ENCODE assay signal across 8 cellular contexts in the genomic region with DNA sequence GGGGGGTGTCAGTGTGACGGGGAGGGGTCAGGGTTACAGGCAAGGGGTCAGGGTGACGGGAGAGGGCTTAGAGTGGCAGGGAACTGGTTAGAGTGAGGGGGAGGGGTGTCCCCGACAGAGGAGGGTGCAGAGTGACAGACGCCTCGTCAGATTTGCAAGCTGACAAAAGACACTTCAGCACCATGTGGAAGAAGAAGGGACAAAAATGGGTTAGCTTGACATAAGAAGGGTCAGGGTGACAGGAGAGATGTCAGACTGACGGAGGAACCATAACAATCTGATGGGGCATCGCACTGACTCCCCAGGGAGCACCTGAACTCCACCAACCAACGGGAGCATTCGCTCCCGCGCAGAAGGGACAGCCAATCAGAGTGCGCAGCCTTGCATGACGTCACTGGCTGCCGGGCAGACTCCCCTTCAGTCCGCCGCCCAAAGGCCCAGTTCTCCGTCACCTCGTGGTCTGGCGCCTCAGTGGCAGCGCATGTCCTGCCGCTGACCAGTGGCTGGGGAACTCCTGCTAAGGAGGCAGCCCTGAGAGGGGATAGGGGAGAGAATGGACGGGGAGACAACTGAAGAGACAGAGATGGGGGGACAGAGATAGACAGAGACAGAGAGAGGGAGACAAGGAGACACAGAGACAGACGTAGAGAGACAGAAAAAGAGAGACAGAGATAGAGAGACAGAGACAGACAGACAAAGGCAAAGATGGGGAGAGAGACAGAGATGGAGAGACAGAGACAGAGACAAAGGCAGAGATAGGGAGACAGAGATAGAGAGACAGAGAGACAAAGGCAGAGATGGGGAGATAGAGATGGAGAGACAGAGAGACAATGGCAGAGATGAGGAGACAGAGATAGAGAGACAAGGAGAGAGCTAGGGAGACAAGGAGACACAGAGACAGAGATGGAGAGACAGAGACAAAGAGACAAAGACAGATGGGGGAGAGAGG. TPM values are rescaled to one million over a fixed set of nuclear protein-coding genes. Genes with fewer than 3 reads are reported as not detected.
DNase-seq lines count a peak whose midpoint lies in the region; ATAC-seq and TF ChIP-seq lines count a peak whose summit lies in the region.

No MANE protein-coding gene starts in this region.

- H3K4me1 ChIP-seq in left ventricle myocardium inferior (peaks cover 4% of the 10 kb centered on the region), gastrocnemius medialis (no peaks in the 10 kb centered on the region)

- peak; percentile 70 for DNase-seq in ACHN
- DNase-seq in T follicular helper cell (ENCODE audit: low read depth), result peak; percentile 58
- DNase-seq in activated naive CD8-positive, alpha-beta T cell treated with anti-CD3 and anti-CD28 coated beads for 36 hours, result peak; percentile 85
- DNase-seq in left ventricle myocardium inferior, result peak; percentile 72
- peak; percentile 30 to 32 for DNase-seq in gastrocnemius medialis

- H3K27ac Mint-ChIP-seq in activated naive CD8-positive, alpha-beta T cell treated with anti-CD3 and anti-CD28 coated beads for 36 hours, result no peak overlapping the region

- H3K4me1 Mint-ChIP-seq in activated naive CD8-positive, alpha-beta T cell treated with anti-CD3 and anti-CD28 coated beads for 36 hours, result peaks cover 9% of the 10 kb centered on the region

- H3K36me3 ChIP-seq in left ventricle myocardium inferior, result no peaks in the 10 kb centered on the region
- H3K36me3 ChIP-seq in gastrocnemius medialis, result no peaks in the 10 kb centered on the region

- intact Hi-C loops in left ventricle myocardium inferior (cut with micrococcal nuclease) (no loop called here), gastrocnemius medialis (cut with DNase I; ENCODE audit: low total_unique reads) (no loop called here)

- H3K27ac ChIP-seq in left ventricle myocardium inferior (replicated peaks) (no peak overlapping the region), gastrocnemius medialis (no peak overlapping the region)

- no peak overlapping the region for H3K4me3 ChIP-seq in left ventricle myocardium inferior
- no peak overlapping the region for H3K4me3 ChIP-seq in gastrocnemius medialis

- no peak for TF ChIP-seq RAD21 in Ishikawa (IDR thresholded peaks at IDR 0.05; ENCODE audit: low read depth)

- H3K27me3 ChIP-seq in left ventricle myocardium inferior (ENCODE audit: low read depth) (peaks cover 93% of the 10 kb centered on the region), gastrocnemius medialis (peaks cover 0 to 21% (median 0%) of the 10 kb centered on the region in 3 donors)

- in situ Hi-C loops in ACHN (cut with HindIII; ENCODE audit: low pct_ligation_motif_present, low pct_unique_long_range_greater_than_20kb, low sequenced_read_pairs), result no loop called here
- in situ Hi-C loops in gastrocnemius medialis (cut with MboI; ENCODE audit: low sequenced_read_pairs in 4 of 4), result no loop called here

- H3K27me3 Mint-ChIP-seq in activated naive CD8-positive, alpha-beta T cell treated with anti-CD3 and anti-CD28 coated beads for 36 hours, result peaks cover 31% of the 10 kb centered on the region

- no peak for TF ChIP-seq CTCF in left ventricle myocardium inferior (IDR thresholded peaks at IDR 0.05; ENCODE audit: borderline replicate concordance)
- TF ChIP-seq CTCF in gastrocnemius medialis (IDR thresholded peaks at IDR 0.05 in 4 of 5, conservative IDR thresholded peaks at IDR 0.05 in 1 of 5), result no peak

- H3K36me3 Mint-ChIP-seq in activated naive CD8-positive, alpha-beta T cell treated with anti-CD3 and anti-CD28 coated beads for 36 hours, result no peaks in the 10 kb centered on the region

- peaks cover 10% of the 10 kb centered on the region for H3K9me3 ChIP-seq in left ventricle myocardium inferior (replicated peaks)
- no peaks in the 10 kb centered on the region for H3K9me3 ChIP-seq in gastrocnemius medialis

- ATAC-seq in GM18909 (IDR thresholded peaks at IDR 0.05; ENCODE audit: poor library complexity, unreplicated experiment) (peak; percentile 78), gastrocnemius medialis (peak in 1 of 2 donors; percentile 45), HG03520 (IDR thresholded peaks at IDR 0.05; ENCODE audit: unreplicated experiment) (no peak)

- TF ChIP-seq EP300 in Ishikawa (IDR thresholded peaks at IDR 0.05; ENCODE audit: borderline replicate concordance), result no peak

- H3K9me3 Mint-ChIP-seq in activated naive CD8-positive, alpha-beta T cell treated with anti-CD3 and anti-CD28 coated beads for 36 hours, result no peaks in the 10 kb centered on the region

- peak overlapping the region; percentile 16 for H3K4me3 Mint-ChIP-seq in activated naive CD8-positive, alpha-beta T cell treated with anti-CD3 and anti-CD28 coated beads for 36 hours

- TF ChIP-seq POLR2A in gastrocnemius medialis (IDR thresholded peaks at IDR 0.05), result no peak

TF ChIP-seq in Ishikawa, 13 proteins besides CTCF, POLR2A, EP300 and RAD21:
- TF ChIP-seq YY1 (IDR thresholded peaks at IDR 0.05; ENCODE audit: low read depth), result no peak
- TF ChIP-seq, protein P1, sequence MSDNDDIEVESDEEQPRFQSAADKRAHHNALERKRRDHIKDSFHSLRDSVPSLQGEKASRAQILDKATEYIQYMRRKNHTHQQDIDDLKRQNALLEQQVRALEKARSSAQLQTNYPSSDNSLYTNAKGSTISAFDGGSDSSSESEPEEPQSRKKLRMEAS (IDR thresholded peaks at IDR 0.05), result peak; percentile 89
- TF ChIP-seq CREB1 (IDR thresholded peaks at IDR 0.05; ENCODE audit: low read depth), result peak; percentile 78
- no peak for TF ChIP-seq ZBTB7A (IDR thresholded peaks at IDR 0.05; ENCODE audit: low read depth)
- TF ChIP-seq FOXM1 (IDR thresholded peaks at IDR 0.05; ENCODE audit: borderline replicate concordance, low read depth), result no peak
- no peak for TF ChIP-seq TCF12 (IDR thresholded peaks at IDR 0.05; ENCODE audit: low read depth)
- TF ChIP-seq, protein P2, sequence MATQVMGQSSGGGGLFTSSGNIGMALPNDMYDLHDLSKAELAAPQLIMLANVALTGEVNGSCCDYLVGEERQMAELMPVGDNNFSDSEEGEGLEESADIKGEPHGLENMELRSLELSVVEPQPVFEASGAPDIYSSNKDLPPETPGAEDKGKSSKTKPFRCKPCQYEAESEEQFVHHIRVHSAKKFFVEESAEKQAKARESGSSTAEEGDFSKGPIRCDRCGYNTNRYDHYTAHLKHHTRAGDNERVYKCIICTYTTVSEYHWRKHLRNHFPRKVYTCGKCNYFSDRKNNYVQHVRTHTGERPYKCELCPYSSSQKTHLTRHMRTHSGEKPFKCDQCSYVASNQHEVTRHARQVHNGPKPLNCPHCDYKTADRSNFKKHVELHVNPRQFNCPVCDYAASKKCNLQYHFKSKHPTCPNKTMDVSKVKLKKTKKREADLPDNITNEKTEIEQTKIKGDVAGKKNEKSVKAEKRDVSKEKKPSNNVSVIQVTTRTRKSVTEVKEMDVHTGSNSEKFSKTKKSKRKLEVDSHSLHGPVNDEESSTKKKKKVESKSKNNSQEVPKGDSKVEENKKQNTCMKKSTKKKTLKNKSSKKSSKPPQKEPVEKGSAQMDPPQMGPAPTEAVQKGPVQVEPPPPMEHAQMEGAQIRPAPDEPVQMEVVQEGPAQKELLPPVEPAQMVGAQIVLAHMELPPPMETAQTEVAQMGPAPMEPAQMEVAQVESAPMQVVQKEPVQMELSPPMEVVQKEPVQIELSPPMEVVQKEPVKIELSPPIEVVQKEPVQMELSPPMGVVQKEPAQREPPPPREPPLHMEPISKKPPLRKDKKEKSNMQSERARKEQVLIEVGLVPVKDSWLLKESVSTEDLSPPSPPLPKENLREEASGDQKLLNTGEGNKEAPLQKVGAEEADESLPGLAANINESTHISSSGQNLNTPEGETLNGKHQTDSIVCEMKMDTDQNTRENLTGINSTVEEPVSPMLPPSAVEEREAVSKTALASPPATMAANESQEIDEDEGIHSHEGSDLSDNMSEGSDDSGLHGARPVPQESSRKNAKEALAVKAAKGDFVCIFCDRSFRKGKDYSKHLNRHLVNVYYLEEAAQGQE (IDR thresholded peaks at IDR 0.05; ENCODE audit: low read depth), result no peak

RNA-seq across cellular contexts. Expression of gene C19orf81, which starts 30.2 kb away (rescaled TPM):
- 1 to 10 TPM; 2.6 to 2.9 TPM for total RNA-seq in activated naive CD8-positive, alpha-beta T cell treated with anti-CD3 and anti-CD28 coated beads for 36 hours
- total RNA-seq in left ventricle myocardium inferior (3.6 TPM), gastrocnemius medialis (not detected)

RNA-seq across cellular contexts. Expression of gene SYT3, which starts 39.8 kb away (rescaled TPM):
- total RNA-seq in activated naive CD8-positive, alpha-beta T cell treated with anti-CD3 and anti-CD28 coated beads for 36 hours, result 1 to 10 TPM; 1.4 to 1.9 TPM
- total RNA-seq in left ventricle myocardium inferior, result 0.22 TPM
- under 1 TPM in 1 of 4 donors, not detected in 3; 0.09 TPM for total RNA-seq in gastrocnemius medialis

RNA-seq across cellular contexts. Expression of gene SHANK1, which starts 40.2 kb away (rescaled TPM):
- under 1 TPM; 0.04 to 0.12 TPM for total RNA-seq in activated naive CD8-positive, alpha-beta T cell treated with anti-CD3 and anti-CD28 coated beads for 36 hours
- total RNA-seq in left ventricle myocardium inferior (0.25 TPM), gastrocnemius medialis (under 1 TPM in 1 of 4 donors, not detected in 3; 0.68 TPM)

RNA-seq across cellular contexts. Expression of gene CLEC11A, which starts 43.7 kb away (rescaled TPM):
- 1 to 10 TPM; 2.2 to 3.1 TPM for total RNA-seq in activated naive CD8-positive, alpha-beta T cell treated with anti-CD3 and anti-CD28 coated beads for 36 hours
- total RNA-seq in left ventricle myocardium inferior (6.2 TPM), gastrocnemius medialis (1 to 10 TPM; 2.1 to 5.0 (median 2.7) TPM)

Comparison
In these comparisons a context has a peak if more than half of its experiments do, and no peak if none do; other contexts are left out.
1. DNase-seq: peak in every context shown above with its lines; median percentile 85 in activated naive CD8-positive, alpha-beta T cell treated with anti-CD3 and anti-CD28 coated beads for 36 hours; 72 in left ventricle myocardium inferior; 70 in ACHN; 58 in T follicular helper cell; 31 in gastrocnemius medialis.